ENCODE assay signal across 1 cellular context in genomic region chr4:185204238-185204910, GRCh38.
TF ChIP-seq lines count a peak whose summit lies in the region.

No MANE protein-coding gene starts in this region.

TF ChIP-seq in GM23338, 12 proteins besides CTCF, POLR2A, EP300 and RAD21 (continued from another document):
- no peak for TF ChIP-seq POLR2AphosphoS5 (IDR thresholded peaks at IDR 0.05; ENCODE audit: low read depth)
- no peak for TF ChIP-seq STAT1 (IDR thresholded peaks at IDR 0.05; ENCODE audit: unreplicated experiment)
- no peak for TF ChIP-seq JUNB (IDR thresholded peaks at IDR 0.05; ENCODE audit: unreplicated experiment)
- TF ChIP-seq ZNF114 (CRISPR knock-in tag; IDR thresholded peaks at IDR 0.05): no peak
- TF ChIP-seq CREB1 (CRISPR knock-in tag; IDR thresholded peaks at IDR 0.05; ENCODE audit: low read depth): no peak
- TF ChIP-seq, protein P1, sequence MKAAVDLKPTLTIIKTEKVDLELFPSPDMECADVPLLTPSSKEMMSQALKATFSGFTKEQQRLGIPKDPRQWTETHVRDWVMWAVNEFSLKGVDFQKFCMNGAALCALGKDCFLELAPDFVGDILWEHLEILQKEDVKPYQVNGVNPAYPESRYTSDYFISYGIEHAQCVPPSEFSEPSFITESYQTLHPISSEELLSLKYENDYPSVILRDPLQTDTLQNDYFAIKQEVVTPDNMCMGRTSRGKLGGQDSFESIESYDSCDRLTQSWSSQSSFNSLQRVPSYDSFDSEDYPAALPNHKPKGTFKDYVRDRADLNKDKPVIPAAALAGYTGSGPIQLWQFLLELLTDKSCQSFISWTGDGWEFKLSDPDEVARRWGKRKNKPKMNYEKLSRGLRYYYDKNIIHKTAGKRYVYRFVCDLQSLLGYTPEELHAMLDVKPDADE (IDR thresholded peaks at IDR 0.05): no peak
